Comparison of ENCODE assay signal across 7 cellular contexts in genomic region chr19:34404109-34404909, GRCh38. TPM values are rescaled to one million over a fixed set of nuclear protein-coding genes. Genes with fewer than 3 reads are reported as not detected.
DNase-seq lines count a peak whose midpoint lies in the region; ATAC-seq and TF ChIP-seq lines count a peak whose summit lies in the region.

A gene with protein sequence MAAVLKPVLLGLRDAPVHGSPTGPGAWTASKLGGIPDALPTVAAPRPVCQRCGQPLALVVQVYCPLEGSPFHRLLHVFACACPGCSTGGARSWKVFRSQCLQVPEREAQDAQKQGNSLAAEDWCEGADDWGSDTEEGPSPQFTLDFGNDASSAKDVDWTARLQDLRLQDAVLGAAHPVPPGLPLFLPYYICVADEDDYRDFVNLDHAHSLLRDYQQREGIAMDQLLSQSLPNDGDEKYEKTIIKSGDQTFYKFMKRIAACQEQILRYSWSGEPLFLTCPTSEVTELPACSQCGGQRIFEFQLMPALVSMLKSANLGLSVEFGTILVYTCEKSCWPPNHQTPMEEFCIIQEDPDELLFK (plus strand): TSS chr19:34404399. CDS start chr19:34404431, 32 bp downstream.

- H3K36me3 ChIP-seq in sigmoid colon = peaks cover 8 to 30% (median 15%) of the 10 kb centered on the region in 4 donors

- DNase-seq in NCI-H2081 treated with DMSO at 0.1 percent for 48 hours (lab: John Stamatoyannopoulos, UW) (peak; percentile 52), T1000 (lab: John Stamatoyannopoulos, UW) (peak; percentile 84), astrocyte of the spinal cord (ENCODE audit: low read depth, low spot score) (peak; percentile 85), iPS DF 19.7 (ENCODE audit: low read depth, low spot score) (peak; percentile 75), sigmoid colon (peak; percentile 96)

- no peak for TF ChIP-seq CTCF in astrocyte of the spinal cord (IDR thresholded peaks at IDR 0.05; ENCODE audit: low read depth, low read length)
- TF ChIP-seq CTCF in sigmoid colon (IDR thresholded peaks at IDR 0.05) = no peak

- ATAC-seq in GM18508 (IDR thresholded peaks at IDR 0.05; ENCODE audit: insufficient read depth, unreplicated experiment) (peak; percentile 44), HG03039 (IDR thresholded peaks at IDR 0.05; ENCODE audit: unreplicated experiment) (peak; percentile 79)

- H3K4me1 ChIP-seq in sigmoid colon = peaks cover 0 to 12% (median 6%) of the 10 kb centered on the region in 4 donors

- peak; percentile 35 to 40 for TF ChIP-seq POLR2A in sigmoid colon (IDR thresholded peaks at IDR 0.05)

- no peaks in the 10 kb centered on the region for H3K27me3 ChIP-seq in sigmoid colon

- peak within 1 kb of the TSS; percentile 61 to 71 (median 69) for H3K27ac ChIP-seq in sigmoid colon

- in situ Hi-C loops in astrocyte of the spinal cord (cut with HindIII; ENCODE audit: low sequenced_read_pairs) = no loop called here

- no peaks in the 10 kb centered on the region for H3K9me3 ChIP-seq in sigmoid colon

- intact Hi-C loops in sigmoid colon (cut with DNase I) = no loop called here

- 1% methylated on average over 69 of the region's 69 CpGs for WGBS in sigmoid colon, 2 donors

- peak within 1 kb of the TSS; percentile 84 for H3K4me3 ChIP-seq in astrocyte of the spinal cord (ENCODE audit: low read depth, low read length)
- H3K4me3 ChIP-seq in sigmoid colon = peak within 1 kb of the TSS; percentile 76 to 93 (median 86)

- TF ChIP-seq EP300 in sigmoid colon (IDR thresholded peaks at IDR 0.05) = no peak

RNA-seq across cellular contexts. Expression of the gene that starts here (rescaled TPM):
- total RNA-seq in sigmoid colon = 10 to 100 TPM in 3 of 4 donors, 1 to 10 TPM in 1; 8.0 to 14.8 (median 13.9) TPM
- 10 to 100 TPM in 1 of 3 donors, 1 to 10 TPM in 2; 6.0 to 12.1 (median 7.2) TPM for polyA plus RNA-seq in sigmoid colon

Comparison
In these comparisons a context has a peak if more than half of its experiments do, and no peak if none do; other contexts are left out.
1. Peak in every context shown above with its lines: DNase-seq, ATAC-seq, H3K4me3 ChIP-seq and H3K27ac ChIP-seq.